ENCODE assay signal across 27 cellular contexts in the genomic region with DNA sequence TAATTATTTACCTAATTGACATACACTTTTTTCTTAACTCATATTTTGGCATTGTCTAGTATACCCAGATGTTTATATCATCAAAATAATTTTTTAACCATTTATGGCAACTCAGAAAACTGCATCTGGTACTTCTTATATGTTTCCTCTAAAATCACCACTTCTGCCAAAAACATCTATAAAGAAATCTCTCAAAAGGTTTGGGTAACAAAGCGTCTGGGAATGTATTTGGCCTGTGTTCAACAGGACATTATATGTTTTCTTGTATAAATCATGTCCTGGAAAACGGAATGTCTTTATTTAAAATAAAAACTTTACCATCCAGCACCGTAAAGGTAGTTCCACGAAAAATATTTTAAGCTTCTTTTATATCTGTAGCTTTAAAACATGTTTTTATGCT.
"Had no signal": no experiment of that assay in that cellular context is flagged by ENCODE, and none has a peak within 500 bp of the region (broad histone marks: within the 10 kb centered on the region; RNA-seq: fewer than 3 reads in every experiment).

No MANE protein-coding gene starts in this region.

- H3K4me3 ChIP-seq: ascending aorta, gastroesophageal sphincter, heart left ventricle, left lung, lower lobe of right lung, neural progenitor cell, right atrium auricular region, stomach, thyroid gland, upper lobe of left lung, vagina had no signal

- H3K4me2 ChIP-seq: neural progenitor cell had no signal

- ATAC-seq: gastroesophageal sphincter; heart left ventricle; left lung; lower lobe of right lung; naive thymus-derived CD8-positive, alpha-beta T cell; stimulated activated naive B cell treated with anti-CD40 and anti-IgM and Interleukin-4, amounts not matched to agents 10 μg/mL and 1 μg/mL and 100 μg/mL, for 72 hours had no signal

- H3K4me1 ChIP-seq: neural progenitor cell had no signal

- H3K27me3 ChIP-seq: ascending aorta, gastroesophageal sphincter, heart left ventricle, left lung, neural progenitor cell, right atrium auricular region, stomach, thyroid gland, upper lobe of left lung, vagina had no signal

- H2AFZ ChIP-seq: neural progenitor cell had no signal

- H3K36me3 ChIP-seq: ascending aorta, thyroid gland had no signal

- H3K27ac ChIP-seq: gastroesophageal sphincter, heart left ventricle, left lung, lower lobe of right lung, neural progenitor cell, right atrium auricular region, thyroid gland, vagina, VCaP had no signal

- H3K9me3 ChIP-seq: ascending aorta, gastroesophageal sphincter, heart left ventricle, left lung, lower lobe of right lung, right atrium auricular region, stomach, thyroid gland, upper lobe of left lung, vagina had no signal

- DNase-seq: activated CD4-positive, alpha-beta memory T cell treated with anti-CD3 and anti-CD28 coated beads for 36 hours; activated CD4-positive, alpha-beta T cell treated with anti-CD3 and anti-CD28 coated beads for 48 hours; activated CD8-positive, alpha-beta memory T cell treated with anti-CD3 and anti-CD28 coated beads, Interleukin-2, amount 50 U/mL, for 4 hours; activated effector memory CD4-positive, alpha-beta T cell treated with anti-CD3 and anti-CD28 coated beads, Interleukin-2, amount 50 U/mL, for 16 hours; activated naive CD4-positive, alpha-beta T cell treated with anti-CD3 and anti-CD28 coated beads for 36 hours; activated naive CD8-positive, alpha-beta T cell treated with anti-CD3 and anti-CD28 coated beads for 36 hours; activated T-cell treated with anti-CD3 and anti-CD28 coated beads, Interleukin-2, amount 50 U/mL, for 1 hour; central memory CD4-positive, alpha-beta T cell; effector CD8-positive, alpha-beta T cell; heart left ventricle; left lung; lower lobe of right lung; mesenchymal stem cell; naive thymus-derived CD8-positive, alpha-beta T cell; occipital lobe; stimulated activated CD4-positive, alpha-beta T cell treated with anti-CD3 and anti-CD28 coated beads, Interleukin-15, amount 100 ng/mL, for 24 hours; stimulated activated CD4-positive, alpha-beta T cell treated with anti-CD3 and anti-CD28 coated beads, Interleukin-2, amount 100 ng/mL, for 24 hours; stimulated activated naive B cell treated with anti-CD40 and anti-IgM and Interleukin-4, amounts not matched to agents 10 μg/mL and 1 μg/mL and 100 μg/mL, for 72 hours; stomach; thyroid gland; upper lobe of left lung had no signal
